Comparison of ENCODE assay signal across 8 cellular contexts in the genomic region with DNA sequence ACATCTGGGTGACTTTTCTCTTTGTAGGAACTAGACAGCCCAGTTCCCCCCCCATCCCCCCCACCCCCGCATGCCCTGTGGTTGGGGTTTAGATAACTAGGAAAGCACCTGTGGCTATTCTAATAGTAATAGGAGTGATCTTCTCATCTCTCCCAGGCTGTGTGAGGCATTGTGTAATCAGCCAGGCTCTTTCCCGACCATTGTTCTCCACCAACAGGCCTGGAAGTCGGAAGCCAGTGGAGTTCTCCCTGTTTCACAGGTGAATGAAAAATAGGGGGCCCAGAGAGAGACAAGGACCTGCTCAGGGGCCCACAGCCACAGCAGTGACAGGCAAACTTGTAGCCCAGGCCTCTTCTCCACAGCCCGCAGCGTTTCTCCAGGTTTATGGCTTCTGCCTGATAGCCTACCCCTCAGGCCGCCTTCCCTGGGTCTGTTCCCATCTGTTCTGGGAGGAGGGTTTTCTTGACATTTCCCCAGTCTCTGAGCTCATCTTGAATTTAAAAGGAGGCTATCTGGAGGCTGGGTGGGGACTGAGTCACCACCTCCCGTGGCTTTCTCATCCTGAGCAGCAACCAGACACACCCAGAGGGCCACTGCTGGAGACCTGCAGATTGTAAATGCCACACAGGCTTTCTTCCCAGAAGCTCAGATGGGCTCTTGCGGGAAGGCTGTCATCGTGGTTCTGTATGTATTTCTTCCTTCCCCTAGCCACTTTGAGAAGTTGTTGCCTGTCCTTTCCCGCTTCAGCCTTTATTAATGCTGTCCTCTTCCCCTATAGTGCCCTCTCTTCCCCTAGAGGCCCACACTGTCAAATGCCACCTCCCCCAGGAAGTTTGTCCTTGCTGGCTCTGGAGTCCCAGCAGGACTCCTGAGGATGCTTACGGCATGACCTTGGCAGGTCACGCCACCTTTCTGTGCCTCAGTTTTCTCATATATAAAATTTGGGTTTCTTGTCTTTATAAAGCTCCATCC.
DNase-seq lines count a peak whose midpoint lies in the region; ATAC-seq and TF ChIP-seq lines count a peak whose summit lies in the region.

No MANE protein-coding gene starts in this region.

- TF ChIP-seq POLR2A in tibial nerve (IDR thresholded peaks at IDR 0.05), result peak in 1 of 2 donors; percentile 15

- in situ Hi-C loops in KBM-7 (cut with MboI; ENCODE audit: low pct_unique_long_range_greater_than_20kb, low sequenced_read_pairs), result no loop called here

- intact Hi-C loops in dendritic cell treated with granulocyte-macrophage colony-stimulating factor and Interleukin-4, amounts not matched to agents 40 ng/mL and 50 ng/mL, for 4 days (cut with micrococcal nuclease), result no loop called here

- H3K4me3 ChIP-seq in BLaER1, result no peak overlapping the region
- no peak overlapping the region for H3K4me3 ChIP-seq in mucosa of stomach (ENCODE audit: low read length)
- H3K4me3 ChIP-seq in tibial nerve, result no peak overlapping the region

- peaks cover 78% of the 10 kb centered on the region for H3K4me1 Mint-ChIP-seq in dendritic cell treated with granulocyte-macrophage colony-stimulating factor and Interleukin-4, amounts not matched to agents 40 ng/mL and 50 ng/mL, for 4 days (ENCODE audit: low read depth)

- no peak for ATAC-seq in GM19467 (IDR thresholded peaks at IDR 0.05; ENCODE audit: unreplicated experiment)

- H3K4me1 ChIP-seq in BLaER1 (peaks cover 81% of the 10 kb centered on the region), mucosa of stomach (ENCODE audit: control insufficient read depth, insufficient read depth, low read length) (peaks cover 77% of the 10 kb centered on the region), tibial nerve (peaks cover 0 to 83% (median 64%) of the 10 kb centered on the region in 4 donors)

- WGBS in tibial nerve, 2 donors, result 39 to 42% methylated on average over 12 of the region's 12 CpGs

- H3K36me3 ChIP-seq in BLaER1 (peaks cover 23% of the 10 kb centered on the region), mucosa of stomach (ENCODE audit: control insufficient read depth, insufficient read depth, low read length) (no peaks in the 10 kb centered on the region), tibial nerve (no peaks in the 10 kb centered on the region)

- H4K20me1 ChIP-seq in BLaER1, result peaks cover 81% of the 10 kb centered on the region

- no peaks in the 10 kb centered on the region for H3K9me3 Mint-ChIP-seq in dendritic cell treated with granulocyte-macrophage colony-stimulating factor and Interleukin-4, amounts not matched to agents 40 ng/mL and 50 ng/mL, for 4 days

- H3K4me2 ChIP-seq in BLaER1, result peak overlapping the region; percentile 76

- peaks cover 26% of the 10 kb centered on the region for H3K36me3 Mint-ChIP-seq in dendritic cell treated with granulocyte-macrophage colony-stimulating factor and Interleukin-4, amounts not matched to agents 40 ng/mL and 50 ng/mL, for 4 days (ENCODE audit: low read depth)

- DNase-seq in KBM-7, result peak; percentile 33
- DNase-seq in activated CD4-positive, alpha-beta T cell treated with anti-CD3 and anti-CD28 coated beads for 4 hours, result peak; percentile 53
- DNase-seq in tibial nerve (ENCODE audit: low spot score in 2 of 2), result peak; percentile 26 to 49
- DNase-seq in NCI-H1105 treated with DMSO at 0.1 percent for 48 hours (lab: John Stamatoyannopoulos, UW), result no peak

- H3K27me3 ChIP-seq in BLaER1 (no peaks in the 10 kb centered on the region), mucosa of stomach (ENCODE audit: control insufficient read depth, insufficient read depth, low read length) (no peaks in the 10 kb centered on the region), tibial nerve (no peaks in the 10 kb centered on the region)

- H3K27me3 Mint-ChIP-seq in dendritic cell treated with granulocyte-macrophage colony-stimulating factor and Interleukin-4, amounts not matched to agents 40 ng/mL and 50 ng/mL, for 4 days, result no peaks in the 10 kb centered on the region

- TF ChIP-seq EP300 in tibial nerve (IDR thresholded peaks at IDR 0.05), result peak in 1 of 2 donors; percentile 10

- H3K27ac Mint-ChIP-seq in dendritic cell treated with granulocyte-macrophage colony-stimulating factor and Interleukin-4, amounts not matched to agents 40 ng/mL and 50 ng/mL, for 4 days, result peak overlapping the region; percentile 5

- no peak overlapping the region for H3K4me3 Mint-ChIP-seq in dendritic cell treated with granulocyte-macrophage colony-stimulating factor and Interleukin-4, amounts not matched to agents 40 ng/mL and 50 ng/mL, for 4 days

- H3K27ac ChIP-seq in BLaER1 (peak overlapping the region; percentile 45; the same call in 1 of the 2 replicates), tibial nerve (peak overlapping the region; percentile 67 to 98 (median 84))

- no peak for TF ChIP-seq CTCF in tibial nerve (IDR thresholded peaks at IDR 0.05)

- peak overlapping the region; percentile 5; the same call in 1 of the 2 replicates for H3K9ac ChIP-seq in BLaER1
- H3K9ac ChIP-seq in mucosa of stomach (ENCODE audit: low read length), result peak overlapping the region; percentile 29

- H3K9me3 ChIP-seq in BLaER1 (no peaks in the 10 kb centered on the region), mucosa of stomach (ENCODE audit: control insufficient read depth, low read length) (no peaks in the 10 kb centered on the region), tibial nerve (no peaks in the 10 kb centered on the region)
